8 cellular contexts compared by ENCODE assay signal in the genomic region with DNA sequence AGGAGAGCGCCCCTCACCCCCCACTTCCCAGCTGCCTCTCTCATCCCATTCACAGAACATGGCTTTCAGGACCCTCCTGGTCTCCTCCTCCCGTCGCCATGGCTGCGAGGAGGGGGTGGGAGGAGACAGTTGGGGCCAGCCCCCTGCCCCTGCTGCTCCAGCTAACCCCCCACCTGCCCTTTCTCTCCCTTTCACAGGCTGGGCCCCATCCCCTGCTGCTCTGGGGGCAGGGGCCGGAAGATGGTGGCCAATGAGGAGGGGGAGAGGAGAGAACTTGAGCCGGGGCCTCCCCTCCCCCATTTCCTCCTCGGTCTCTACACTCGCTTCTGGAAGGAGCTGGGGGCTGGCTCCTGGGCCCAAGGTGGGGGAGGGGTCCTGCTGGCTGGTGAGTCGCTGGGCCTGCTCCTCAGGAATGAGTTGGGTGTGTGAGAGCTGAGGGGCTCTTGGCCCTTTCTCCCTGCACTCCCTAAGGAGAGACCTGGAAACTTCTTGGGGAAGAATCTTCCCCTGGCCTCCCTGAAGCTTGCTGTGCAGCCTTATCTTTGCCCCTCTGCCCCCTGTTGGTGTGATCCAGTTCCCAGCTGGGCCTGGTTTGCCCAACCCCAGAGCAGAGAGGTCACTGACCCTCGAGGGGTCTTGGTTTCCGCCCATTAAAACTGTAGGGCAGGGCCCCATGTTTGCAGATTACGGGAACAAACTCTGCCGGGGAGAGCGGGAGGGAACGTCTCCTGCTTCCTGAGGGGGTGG. TPM values are rescaled to one million over a fixed set of nuclear protein-coding genes. Genes with fewer than 3 reads are reported as not detected.
A peak's percentile ranks its signal among the peaks of the same experiment; 100 is the strongest.
DNase-seq lines count a peak whose midpoint lies in the region; ATAC-seq and TF ChIP-seq lines count a peak whose summit lies in the region.

No MANE protein-coding gene starts in this region.

- intact Hi-C loops in mucosa of descending colon (cut with DNase I, micrococcal nuclease) = loop anchor here (5.0 to 10.0 kb wide), 3 partner anchors 67 to 295 kb away; partner anchors contain the start of gene UBE2L6 (in 1 of the 2)

- peak overlapping the region; percentile 98 for H3K27ac Mint-ChIP-seq in progenitor cell of endocrine pancreas

- TF ChIP-seq POLR2A in Peyer's patch (IDR thresholded peaks at IDR 0.05) = no peak

- H3K27ac ChIP-seq in Peyer's patch (peak overlapping the region in 1 of 4 donors; percentile 62), esophagus (ENCODE audit: low read depth in 2 of 2, low read length in 1 of 2) (no peak overlapping the region)

- peaks cover 12% of the 10 kb centered on the region for H3K36me3 Mint-ChIP-seq in progenitor cell of endocrine pancreas (ENCODE audit: insufficient read depth)

- no peaks in the 10 kb centered on the region for H3K36me3 ChIP-seq in Peyer's patch
- H3K36me3 ChIP-seq in esophagus (ENCODE audit: control insufficient read depth in 2 of 2, insufficient read depth in 2 of 2, low read length in 1 of 2) = no peaks in the 10 kb centered on the region
- no peaks in the 10 kb centered on the region for H3K36me3 ChIP-seq in mucosa of descending colon (ENCODE audit: low read depth)

- no peaks in the 10 kb centered on the region for H3K27me3 ChIP-seq in Peyer's patch
- no peaks in the 10 kb centered on the region for H3K27me3 ChIP-seq in esophagus (ENCODE audit: control insufficient read depth in 1 of 2, insufficient read depth in 2 of 2, low read length in 2 of 2)

- no peak for DNase-seq in GM12865 (ENCODE audit: low read depth)
- DNase-seq in Peyer's patch = no peak
- DNase-seq in progenitor cell of endocrine pancreas (ENCODE audit: low spot score, unreplicated experiment) = peak; percentile 88
- no peak for DNase-seq in hippocampal formation (lab: John Stamatoyannopoulos, UW)
- no peak for DNase-seq in mucosa of descending colon

- 12 to 23% methylated on average over 13 to 15 of the region's 15 CpGs for WGBS in esophagus, 2 donors

- H3K4me1 Mint-ChIP-seq in progenitor cell of endocrine pancreas (ENCODE audit: low read depth) = peaks cover 42% of the 10 kb centered on the region

- no peaks in the 10 kb centered on the region for H3K27me3 Mint-ChIP-seq in progenitor cell of endocrine pancreas

- no peaks in the 10 kb centered on the region for H3K9me3 Mint-ChIP-seq in progenitor cell of endocrine pancreas (ENCODE audit: low read depth)

- H3K4me3 Mint-ChIP-seq in progenitor cell of endocrine pancreas (ENCODE audit: low read depth) = peak overlapping the region; percentile 98

- H3K9me3 ChIP-seq in Peyer's patch (no peaks in the 10 kb centered on the region), esophagus (ENCODE audit: control insufficient read depth in 2 of 2, insufficient read depth in 1 of 2, low read depth in 1 of 2, low read length in 1 of 2) (no peaks in the 10 kb centered on the region), mucosa of descending colon (no peaks in the 10 kb centered on the region)

- H3K4me3 ChIP-seq in GM12865 (ENCODE audit: low read depth, low read length) (peak overlapping the region; percentile 73), Peyer's patch (peak overlapping the region; percentile 43 to 76 (median 60)), esophagus (ENCODE audit: low read depth in 1 of 2, low read length in 2 of 2) (peak overlapping the region; percentile 57 to 65), mucosa of descending colon (no peak overlapping the region)

- peaks cover 0 to 15% (median 6%) of the 10 kb centered on the region in 4 donors for H3K4me1 ChIP-seq in Peyer's patch
- H3K4me1 ChIP-seq in esophagus (ENCODE audit: control insufficient read depth in 2 of 2, insufficient read depth in 2 of 2, low read length in 1 of 2) = peaks cover 10 to 19% of the 10 kb centered on the region in 2 donors
- peaks cover 5% of the 10 kb centered on the region for H3K4me1 ChIP-seq in mucosa of descending colon (ENCODE audit: low read depth)

- no peak for ATAC-seq in HG02642 (IDR thresholded peaks at IDR 0.05; ENCODE audit: poor library complexity, unreplicated experiment)
- no peak for ATAC-seq in mucosa of descending colon
- no peak for ATAC-seq in GM18870 (IDR thresholded peaks at IDR 0.05; ENCODE audit: unreplicated experiment)

- TF ChIP-seq CTCF in GM12865 (IDR thresholded peaks at IDR 0.05; ENCODE audit: insufficient read depth, low read depth, low read length, missing control alignments) (no peak), Peyer's patch (IDR thresholded peaks at IDR 0.05) (no peak), progenitor cell of endocrine pancreas (IDR thresholded peaks at IDR 0.05; ENCODE audit: unreplicated experiment) (peak; percentile 27), mucosa of descending colon (IDR thresholded peaks at IDR 0.05) (no peak)

RNA-seq across cellular contexts. Expression of gene YPEL4, which starts 10.2 kb away (rescaled TPM):
- 1 to 10 TPM in 1 of 4 donors, under 1 TPM in 3; 0.35 to 2.5 (median 0.71) TPM for total RNA-seq in Peyer's patch
- polyA plus RNA-seq in esophagus = under 1 TPM; 0.35 to 0.39 TPM
- 0.22 TPM in 2 replicates for total RNA-seq in progenitor cell of endocrine pancreas
- 1 to 10 TPM in 1 of 3 donors, under 1 TPM in 2; 0.39 to 2.4 (median 0.58) TPM for total RNA-seq in mucosa of descending colon

RNA-seq across cellular contexts. Expression of gene CLP1, which starts 18.1 kb away (rescaled TPM):
- 10 to 100 TPM in 3 of 4 donors, 1 to 10 TPM in 1; 9.1 to 16.1 (median 12.8) TPM for total RNA-seq in Peyer's patch
- 10 to 100 TPM in 1 of 2 donors, 1 to 10 TPM in 1; 4.4 to 11.4 TPM for polyA plus RNA-seq in esophagus
- total RNA-seq in progenitor cell of endocrine pancreas = 22.0 and 22.2 TPM in 2 replicates
- 10 to 100 TPM; 10.0 to 13.1 (median 10.9) TPM for total RNA-seq in mucosa of descending colon

RNA-seq across cellular contexts. Expression of gene ZDHHC5, which starts 28.4 kb away (rescaled TPM):
- total RNA-seq in Peyer's patch (10 to 100 TPM; 27.2 to 69.7 (median 60.1) TPM), progenitor cell of endocrine pancreas (56.7 and 60.1 TPM in 2 replicates), mucosa of descending colon (10 to 100 TPM; 75.5 to 83.0 (median 81.6) TPM)
- 10 to 100 TPM; 57.4 to 59.7 TPM for polyA plus RNA-seq in esophagus

RNA-seq across cellular contexts. Expression of gene SERPING1, which starts 42.0 kb away (rescaled TPM):
- total RNA-seq in Peyer's patch (100 to 1,000 TPM in 2 of 4 donors, 10 to 100 TPM in 2; 29.9 to 158 (median 93.1) TPM), progenitor cell of endocrine pancreas (190 and 196 TPM in 2 replicates), mucosa of descending colon (100 to 1,000 TPM in 2 of 3 donors, 10 to 100 TPM in 1; 31.0 to 224 (median 112) TPM)
- polyA plus RNA-seq in esophagus = 10 to 100 TPM; 36.5 to 99.3 TPM
